In the genomic region with DNA sequence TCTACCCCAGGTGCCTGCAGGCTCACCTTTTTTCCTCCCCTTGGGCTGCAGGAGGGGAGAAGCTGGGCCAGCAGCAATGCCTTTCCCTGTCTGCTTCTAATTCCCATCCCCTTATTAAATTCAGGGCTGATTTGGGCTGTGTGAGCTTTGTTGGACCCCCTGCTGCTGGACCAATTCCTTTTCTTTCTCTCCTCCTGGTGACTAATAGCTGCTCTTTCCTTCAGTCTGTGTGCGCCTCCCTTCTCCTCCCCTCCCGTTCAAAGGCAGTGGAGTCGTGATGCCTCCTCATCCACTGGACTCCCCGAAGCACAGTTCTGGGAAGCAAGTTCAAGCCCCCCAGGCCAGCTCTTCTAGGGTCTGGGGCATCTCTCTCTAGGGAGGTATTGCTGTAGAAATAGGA, we compare ENCODE assay signal across 22 cellular contexts.
"Had no signal": no experiment of that assay in that cellular context is flagged by ENCODE, and none has a peak within 500 bp of the region (broad histone marks: within the 10 kb centered on the region; RNA-seq: fewer than 3 reads in every experiment).

No MANE protein-coding gene starts in this region.

- H3K4me1 Mint-ChIP-seq: activated CD4-positive, alpha-beta T cell treated with anti-CD3 and anti-CD28 coated beads, Interleukin-2, amount 10 ng/mL, durations not matched to agents 7 days and 5 days had no signal

- H3K9me3 Mint-ChIP-seq: activated CD4-positive, alpha-beta T cell treated with anti-CD3 and anti-CD28 coated beads, Interleukin-2, amount 10 ng/mL, durations not matched to agents 7 days and 5 days; nephron progenitor cell had no signal

- H3K27ac Mint-ChIP-seq: activated CD4-positive, alpha-beta T cell treated with anti-CD3 and anti-CD28 coated beads, Interleukin-2, amount 10 ng/mL, durations not matched to agents 7 days and 5 days; mesothelial cell of epicardium; nephron progenitor cell had no signal

- H3K36me3 ChIP-seq: esophagus muscularis mucosa, prostate gland, tibial artery had no signal

- ATAC-seq: activated CD4-positive, CD25-positive, alpha-beta regulatory T cell treated with anti-CD3 and anti-CD28 coated beads, Interleukin-2, amount 50 U/mL, for 24 hours; left lobe of liver; right cardiac atrium had no signal

- H3K4me1 ChIP-seq: esophagus muscularis mucosa, prostate gland, tibial artery had no signal

- H3K4me3 ChIP-seq: esophagus muscularis mucosa, lung, prostate gland, tibial artery had no signal

- H3K36me3 Mint-ChIP-seq: mesothelial cell of epicardium had no signal

- H3K27ac ChIP-seq: esophagus muscularis mucosa, prostate gland, tibial artery had no signal

- H3K27me3 Mint-ChIP-seq: activated CD4-positive, alpha-beta T cell treated with anti-CD3 and anti-CD28 coated beads, Interleukin-2, amount 10 ng/mL, durations not matched to agents 7 days and 5 days had no signal

- DNase-seq: activated CD4-positive, alpha-beta T cell treated with anti-CD3 and anti-CD28 coated beads, Interleukin-2, amount 10 ng/mL, durations not matched to agents 7 days and 5 days; activated CD8-positive, alpha-beta memory T cell treated with anti-CD3 and anti-CD28 coated beads for 24 hours; activated CD8-positive, alpha-beta memory T cell treated with anti-CD3 and anti-CD28 coated beads, Interleukin-2, amount 50 U/mL, for 48 hours; activated effector memory CD4-positive, alpha-beta T cell treated with anti-CD3 and anti-CD28 coated beads, Interleukin-2, amount 50 U/mL, for 16 hours; activated naive CD4-positive, alpha-beta T cell treated with anti-CD3 and anti-CD28 coated beads, Interleukin-2, amount 50 U/mL, for 16 hours; activated T-cell treated with anti-CD3 and anti-CD28 coated beads, Interleukin-2, amount 50 U/mL, for 48 hours; aorta; cerebellar nuclear complex; cortex of kidney; effector CD4-positive, alpha-beta T cell; right cardiac atrium; stimulated activated naive CD4-positive, alpha-beta T cell treated with Interleukin-2 at 50 U/mL for 16 hours; substantia nigra; T1000; tibial artery had no signal

- H3K4me3 Mint-ChIP-seq: activated CD4-positive, alpha-beta T cell treated with anti-CD3 and anti-CD28 coated beads, Interleukin-2, amount 10 ng/mL, durations not matched to agents 7 days and 5 days; mesothelial cell of epicardium; nephron progenitor cell had no signal
